8 cellular contexts compared by ENCODE assay signal in the genomic region with DNA sequence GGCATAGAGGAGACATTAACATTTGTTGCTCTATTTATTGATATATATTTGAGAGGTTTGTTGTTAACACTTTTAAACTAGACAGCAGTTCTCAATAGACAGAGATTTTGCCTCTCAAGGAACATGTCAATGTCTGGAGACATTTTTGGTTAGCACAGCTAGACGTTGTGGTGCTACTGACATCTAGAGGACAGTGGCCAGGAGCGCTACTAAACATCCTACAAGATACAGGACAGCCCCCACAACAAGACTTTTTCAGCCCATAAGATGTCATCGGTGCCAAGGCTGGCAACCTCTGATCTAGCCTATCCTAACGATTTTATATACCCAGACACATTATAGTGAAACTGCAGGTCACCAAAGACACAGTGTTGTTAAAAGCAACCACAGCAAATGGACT. TPM values are rescaled to one million over a fixed set of nuclear protein-coding genes. Genes with fewer than 3 reads are reported as not detected.
A peak's percentile ranks its signal among the peaks of the same experiment; 100 is the strongest.
DNase-seq lines count a peak whose midpoint lies in the region; ATAC-seq and TF ChIP-seq lines count a peak whose summit lies in the region.

No MANE protein-coding gene starts in this region.

- H3K18ac ChIP-seq in neuronal stem cell (ENCODE audit: low read length): no peak overlapping the region

- H3K4me1 ChIP-seq in fibroblast of lung (ENCODE audit: control insufficient read depth, extremely low read depth, insufficient read depth, low read length): no peaks in the 10 kb centered on the region
- H3K4me1 ChIP-seq in neuronal stem cell (ENCODE audit: control insufficient read depth in 2 of 2, insufficient read depth in 1 of 2, low read depth in 1 of 2, low read length in 2 of 2): peaks cover 2 to 8% of the 10 kb centered on the region in 2 donors

- H3K4me3 ChIP-seq in fibroblast of lung (replicated peaks in 1 of 4; ENCODE audit: control extremely low read depth in 1 of 4, insufficient read depth in 1 of 4, low read depth in 3 of 4, low read length in 4 of 4) (no peak overlapping the region), neuronal stem cell (ENCODE audit: low read length in 2 of 2) (no peak overlapping the region)

- no peak overlapping the region for H4K91ac ChIP-seq in neuronal stem cell (ENCODE audit: low read depth, low read length, poor library complexity)

- no peaks in the 10 kb centered on the region for H4K20me1 ChIP-seq in fibroblast of lung (ENCODE audit: control insufficient read depth, extremely low read depth, insufficient read depth, low read length)

- H3K23ac ChIP-seq in neuronal stem cell (ENCODE audit: low read depth, low read length, poor library complexity): no peak overlapping the region

- H3K4me1 Mint-ChIP-seq in CD14-positive monocyte: no peaks in the 10 kb centered on the region

- H3K36me3 Mint-ChIP-seq in CD14-positive monocyte: no peaks in the 10 kb centered on the region

- peaks cover 0 to 8% (median 7%) of the 10 kb centered on the region in 7 donors for H3K9me3 Mint-ChIP-seq in CD14-positive monocyte

- H2BK120ac ChIP-seq in neuronal stem cell (ENCODE audit: low read depth, low read length): no peak overlapping the region

- no peak overlapping the region for H3K4me3 Mint-ChIP-seq in CD14-positive monocyte

- H3K9ac ChIP-seq in fibroblast of lung (ENCODE audit: insufficient read depth, low read length): no peak overlapping the region
- no peak overlapping the region for H3K9ac ChIP-seq in neuronal stem cell (ENCODE audit: low read depth, low read length, poor library complexity)

- no peak overlapping the region for H3K4ac ChIP-seq in neuronal stem cell (ENCODE audit: low read length)

- no peaks in the 10 kb centered on the region for H3K79me1 ChIP-seq in neuronal stem cell (ENCODE audit: low read depth, low read length)

- intact Hi-C loops in CD14-positive monocyte (cut with micrococcal nuclease): no loop called here

- H3K9me3 ChIP-seq in fibroblast of lung (ENCODE audit: control insufficient read depth, insufficient read depth, low read depth, low read length) (no peaks in the 10 kb centered on the region), neuronal stem cell (replicated peaks in 1 of 2; ENCODE audit: control insufficient read depth in 2 of 2, insufficient read depth in 1 of 2, low read depth in 1 of 2, low read length in 2 of 2) (peaks cover 0 to 4% of the 10 kb centered on the region in 2 donors)

- H2BK15ac ChIP-seq in neuronal stem cell (ENCODE audit: low read length): no peak overlapping the region

- no peak overlapping the region for H2BK12ac ChIP-seq in neuronal stem cell (ENCODE audit: low read length)

- no CpG with 5 or more reads among the region's 4 CpGs for WGBS in neuronal stem cell (ENCODE audit: extremely low coverage in 2 of 2, insufficient read length in 2 of 2, insufficient replicate concordance in 1 of 2), 2 donors

- H3K4me2 ChIP-seq in fibroblast of lung (ENCODE audit: extremely low read depth, insufficient read depth, low read length) (no peak overlapping the region), neuronal stem cell (ENCODE audit: insufficient read depth, low read length, poor library complexity, severe bottlenecking) (no peak overlapping the region)

- no peaks in the 10 kb centered on the region for H3K79me2 ChIP-seq in fibroblast of lung (ENCODE audit: control insufficient read depth, insufficient read depth, low read length)

- no peak overlapping the region for H4K8ac ChIP-seq in neuronal stem cell (ENCODE audit: low read depth, low read length)

- DNase-seq in CD14-positive monocyte (ENCODE audit: low spot score): no peak
- DNase-seq in fibroblast of lung (ENCODE audit: low read depth in 2 of 2): peak in 1 of 2 donors; percentile 55
- no peak for DNase-seq in GM19238 (ENCODE audit: insufficient read length, low spot score)
- no peak for DNase-seq in SHP77 (lab: John Stamatoyannopoulos, UW)
- no peak for DNase-seq in NCI-H1048 (lab: John Stamatoyannopoulos, UW)
- DNase-seq in neuronal stem cell (ENCODE audit: low spot score): no peak

- H2AK5ac ChIP-seq in neuronal stem cell (ENCODE audit: low read depth, low read length): no peak overlapping the region

- ATAC-seq in GM19463 (IDR thresholded peaks at IDR 0.05; ENCODE audit: unreplicated experiment): peak; percentile 36

- H2BK5ac ChIP-seq in neuronal stem cell (ENCODE audit: low read length): no peak overlapping the region

- H3K36me3 ChIP-seq in fibroblast of lung (ENCODE audit: control insufficient read depth, insufficient read depth, low read length) (no peaks in the 10 kb centered on the region), neuronal stem cell (replicated peaks in 1 of 2; ENCODE audit: control insufficient read depth in 2 of 2, insufficient read depth in 2 of 2, low read length in 2 of 2) (no peaks in the 10 kb centered on the region)

- H3K14ac ChIP-seq in neuronal stem cell (ENCODE audit: low read length): no peak overlapping the region

- H3K27ac Mint-ChIP-seq in CD14-positive monocyte: no peak overlapping the region

- TF ChIP-seq CTCF in CD14-positive monocyte (IDR thresholded peaks at IDR 0.05) (peak; percentile 17), LNCAP (IDR thresholded peaks at IDR 0.05) (peak; percentile 41; the same call in 1 of the 2 replicates), fibroblast of lung (conservative IDR thresholded peaks at IDR 0.05 in 1 of 2, IDR thresholded peaks at IDR 0.05 in 1 of 2; ENCODE audit: low read depth in 1 of 2, low read length in 2 of 2) (peak; percentile 55 to 56)

- no peaks in the 10 kb centered on the region for H3K27me3 ChIP-seq in fibroblast of lung (ENCODE audit: control insufficient read depth, insufficient read depth, low read length)
- H3K27me3 ChIP-seq in neuronal stem cell (ENCODE audit: control insufficient read depth in 3 of 3, insufficient read depth in 3 of 3, low read depth in 1 of 3, low read length in 3 of 3): no peaks in the 10 kb centered on the region

- H2AFZ ChIP-seq in fibroblast of lung (ENCODE audit: low read length) (no peak overlapping the region), neuronal stem cell (ENCODE audit: low read length) (no peak overlapping the region)

- H3K27ac ChIP-seq in fibroblast of lung (ENCODE audit: insufficient read depth, low read length) (no peak overlapping the region), neuronal stem cell (replicated peaks; ENCODE audit: low read length) (no peak overlapping the region)

- H3K27me3 Mint-ChIP-seq in CD14-positive monocyte (ENCODE audit: low read depth in 3 of 3): peaks cover 0 to 5% (median 4%) of the 10 kb centered on the region in 3 donors

RNA-seq across cellular contexts. Expression of gene CTSO, which starts 18.4 kb away (rescaled TPM):
- 10 to 100 TPM; 44.7 to 49.1 TPM for polyA plus RNA-seq in CD14-positive monocyte
- total RNA-seq in fibroblast of lung: 22.1 and 23.6 TPM in 2 replicates
- 13.7 and 47.3 TPM in 2 replicates for polyA plus RNA-seq in fibroblast of lung
- 7.6 and 24.4 TPM in 2 replicates for polyA plus RNA-seq in fibroblast of lung (2012)
- polyA minus RNA-seq in fibroblast of lung (ENCODE audit: low replicate concordance): 2.2 and 3.3 TPM in 2 replicates
- 4.5 TPM for polyA plus RNA-seq in neuronal stem cell (2013, experiment 1 of 2)
- polyA plus RNA-seq in neuronal stem cell (2013, experiment 2 of 2): 4.4 TPM
